ENCODE assay signal across 10 cellular contexts in the genomic region with DNA sequence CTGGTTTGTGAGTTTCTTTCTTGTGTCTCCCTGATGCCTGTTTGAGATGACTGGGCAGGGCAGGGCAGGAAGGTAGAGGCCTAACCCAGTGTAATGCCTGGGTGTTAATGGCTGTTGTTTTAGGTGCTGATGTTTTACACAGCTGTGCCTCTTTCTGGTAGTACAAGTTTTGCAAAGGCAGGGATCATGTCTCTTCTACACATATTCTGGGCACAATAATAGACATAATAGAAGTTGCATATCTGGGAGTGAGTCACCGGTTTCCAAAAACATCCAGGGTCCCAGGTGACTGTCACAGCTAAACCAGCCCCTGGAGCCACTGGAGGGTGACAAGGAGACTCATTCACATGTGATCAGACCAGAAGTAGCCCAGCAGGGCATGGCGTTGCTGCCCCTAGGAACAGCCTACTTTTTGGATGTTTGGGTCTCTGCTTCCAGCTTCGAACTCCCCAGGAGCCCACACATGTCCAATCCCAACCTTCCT. TPM values are rescaled to one million over a fixed set of nuclear protein-coding genes. Genes with fewer than 3 reads are reported as not detected.
DNase-seq lines count a peak whose midpoint lies in the region; ATAC-seq and TF ChIP-seq lines count a peak whose summit lies in the region.
"Had no signal": no experiment of that assay in that cellular context is flagged by ENCODE, and none has a peak within 500 bp of the region (broad histone marks: within the 10 kb centered on the region; RNA-seq: fewer than 3 reads in every experiment).

No MANE protein-coding gene starts in this region.

- DNase-seq in HT-29 (ENCODE audit: low spot score) = peak; percentile 54
- DNase-seq in adrenal gland = peak in 5 of 7 donors; percentile 46 to 69 (median 53)
- peak; percentile 83 for DNase-seq in kidney tubule cell (ENCODE audit: low spot score)
- no peak for DNase-seq in stimulated activated naive B cell treated with anti-CD40 and anti-IgM and Interleukin-4, amounts not matched to agents 10 μg/mL and 1 μg/mL and 100 μg/mL, for 72 hours
- DNase-seq in MM.1S = no peak
- no peak for DNase-seq in stimulated activated CD8-positive, alpha-beta memory T cell treated with anti-CD3 and anti-CD28 coated beads, Interleukin-4, amount 100 ng/mL, for 48 hours
- DNase-seq: NCI-H1436 had no signal

- H3K9ac ChIP-seq in MM.1S (ENCODE audit: low read length) = no peak overlapping the region

- no peaks in the 10 kb centered on the region for H4K20me1 ChIP-seq in MM.1S (ENCODE audit: insufficient read depth, low read length)

- peak overlapping the region; percentile 88 for H3K27ac Mint-ChIP-seq in stimulated activated naive B cell treated with anti-CD40 and anti-IgM and Interleukin-4, amounts not matched to agents 10 μg/mL and 1 μg/mL and 100 μg/mL, for 72 hours

- H3K36me3 Mint-ChIP-seq in stimulated activated naive B cell treated with anti-CD40 and anti-IgM and Interleukin-4, amounts not matched to agents 10 μg/mL and 1 μg/mL and 100 μg/mL, for 72 hours = peaks cover 54 to 81% of the 10 kb centered on the region in 2 donors

- H3K4me1 ChIP-seq in adrenal gland (replicated peaks in 1 of 2) (peaks cover 39 to 75% of the 10 kb centered on the region in 2 donors), MM.1S (ENCODE audit: low read length) (no peaks in the 10 kb centered on the region)

- no peak overlapping the region for H2AFZ ChIP-seq in MM.1S (ENCODE audit: low read length)

- H3K27ac ChIP-seq in adrenal gland (peak overlapping the region in 4 of 5 donors; percentile 21 to 77 (median 52)), MM.1S (ENCODE audit: low read length) (no peak overlapping the region)

- no peaks in the 10 kb centered on the region for H3F3A ChIP-seq in MM.1S (ENCODE audit: insufficient read depth, low read length)

- peaks cover 45 to 77% of the 10 kb centered on the region in 2 donors for H3K4me1 Mint-ChIP-seq in stimulated activated naive B cell treated with anti-CD40 and anti-IgM and Interleukin-4, amounts not matched to agents 10 μg/mL and 1 μg/mL and 100 μg/mL, for 72 hours

- no peaks in the 10 kb centered on the region for H3K27me3 Mint-ChIP-seq in stimulated activated naive B cell treated with anti-CD40 and anti-IgM and Interleukin-4, amounts not matched to agents 10 μg/mL and 1 μg/mL and 100 μg/mL, for 72 hours

- 64 to 72% (median 71%) methylated on average over 3 of the region's 3 CpGs for WGBS in adrenal gland, 4 donors

- no peaks in the 10 kb centered on the region for H3K9me3 Mint-ChIP-seq in stimulated activated naive B cell treated with anti-CD40 and anti-IgM and Interleukin-4, amounts not matched to agents 10 μg/mL and 1 μg/mL and 100 μg/mL, for 72 hours

- ATAC-seq in stimulated activated naive B cell treated with anti-CD40 and anti-IgM and Interleukin-4, amounts not matched to agents 10 μg/mL and 1 μg/mL and 100 μg/mL, for 72 hours (replicated peaks) = peak; percentile 65 to 77
- no peak for ATAC-seq in HG03439 (IDR thresholded peaks at IDR 0.05; ENCODE audit: unreplicated experiment)
- no peak for ATAC-seq in HG03520 (IDR thresholded peaks at IDR 0.05; ENCODE audit: unreplicated experiment)
- ATAC-seq: activated CD4-positive, CD25-positive, alpha-beta regulatory T cell treated with anti-CD3 and anti-CD28 coated beads, Interleukin-2, amount 50 U/mL, for 24 hours had no signal

- no peak overlapping the region for H3K4me3 Mint-ChIP-seq in stimulated activated naive B cell treated with anti-CD40 and anti-IgM and Interleukin-4, amounts not matched to agents 10 μg/mL and 1 μg/mL and 100 μg/mL, for 72 hours

- no peak overlapping the region for H3K4me3 ChIP-seq in adrenal gland
- no peak overlapping the region for H3K4me3 ChIP-seq in MM.1S (ENCODE audit: low read length)

- TF ChIP-seq CTCF in adrenal gland (IDR thresholded peaks at IDR 0.05) = no peak
- no peak for TF ChIP-seq CTCF in MM.1S (IDR thresholded peaks at IDR 0.05; ENCODE audit: low read length)

- no peaks in the 10 kb centered on the region for H3K9me3 ChIP-seq in adrenal gland (replicated peaks in 1 of 3)
- no peaks in the 10 kb centered on the region for H3K9me3 ChIP-seq in MM.1S (replicated peaks; ENCODE audit: insufficient read depth, low read length)

- TF ChIP-seq POLR2A in adrenal gland (IDR thresholded peaks at IDR 0.05) = no peak

- H3K9me2 ChIP-seq in MM.1S (replicated peaks; ENCODE audit: insufficient read depth, low read length) = no peaks in the 10 kb centered on the region

- H3K36me3 ChIP-seq in adrenal gland (replicated peaks in 1 of 2) (peaks cover 0 to 40% of the 10 kb centered on the region in 2 donors), MM.1S (replicated peaks; ENCODE audit: insufficient read depth, low read length) (no peaks in the 10 kb centered on the region)

- no peaks in the 10 kb centered on the region for H3K79me2 ChIP-seq in MM.1S (ENCODE audit: low read length)

- H3K4me2 ChIP-seq in MM.1S (ENCODE audit: low read depth, low read length) = no peak overlapping the region

- intact Hi-C loops in adrenal gland (cut with DNase I) = no loop called here

- H3K27me3 ChIP-seq in adrenal gland = no peaks in the 10 kb centered on the region
- H3K27me3 ChIP-seq in MM.1S (replicated peaks; ENCODE audit: insufficient read depth, low read length) = no peaks in the 10 kb centered on the region

RNA-seq across cellular contexts. Expression of a gene that starts 18.1 kb away (rescaled TPM):
- 23.8 and 36.3 TPM in 2 replicates for total RNA-seq in HT-29 (2014; rRNA removed; shearing (Covaris generic))
- 100 to 1,000 TPM in 3 of 8 donors, 10 to 100 TPM in 5; 50.4 to 144 (median 90.5) TPM for total RNA-seq in adrenal gland
- 100 to 1,000 TPM in 1 of 3 donors, 10 to 100 TPM in 2; 35.1 to 198 (median 80.6) TPM for polyA plus RNA-seq in adrenal gland

RNA-seq across cellular contexts. Expression of a gene that starts 53.8 kb away (rescaled TPM):
- total RNA-seq in HT-29 (2014; rRNA removed; shearing (Covaris generic)) = 52.1 and 53.0 TPM in 2 replicates
- total RNA-seq in adrenal gland = 10 to 100 TPM; 32.5 to 84.1 (median 42.5) TPM
- polyA plus RNA-seq in adrenal gland = 10 to 100 TPM; 17.5 to 19.6 (median 18.6) TPM

RNA-seq across cellular contexts. Expression of a gene that starts 54.1 kb away (rescaled TPM):
- total RNA-seq in HT-29 (2014; rRNA removed; shearing (Covaris generic)) = 100 and 105 TPM in 2 replicates
- total RNA-seq in adrenal gland = 100 to 1,000 TPM in 2 of 8 donors, 10 to 100 TPM in 6; 62.0 to 109 (median 79.9) TPM
- 10 to 100 TPM; 27.9 to 60.5 (median 44.4) TPM for polyA plus RNA-seq in adrenal gland

Comparison
In these comparisons a context has a peak if more than half of its experiments do, and no peak if none do; other contexts are left out.
1. DNase-seq: peak in HT-29 (single experiment), adrenal gland (5 of 7) and kidney tubule cell (single experiment); none in stimulated activated naive B cell treated with anti-CD40 and anti-IgM and Interleukin-4, amounts not matched to agents 10 μg/mL and 1 μg/mL and 100 μg/mL, for 72 hours (single experiment), MM.1S (single experiment) and stimulated activated CD8-positive, alpha-beta memory T cell treated with anti-CD3 and anti-CD28 coated beads, Interleukin-4, amount 100 ng/mL, for 48 hours (single experiment).
2. ATAC-seq: peak in stimulated activated naive B cell treated with anti-CD40 and anti-IgM and Interleukin-4, amounts not matched to agents 10 μg/mL and 1 μg/mL and 100 μg/mL, for 72 hours (2 of 2); none in HG03439 (single experiment) and HG03520 (single experiment).